11 cellular contexts compared by ENCODE assay signal in genomic region chr19:43789029-43789428, GRCh38. TPM values are rescaled to one million over a fixed set of nuclear protein-coding genes. Genes with fewer than 3 reads are reported as not detected.
A peak's percentile ranks its signal among the peaks of the same experiment; 100 is the strongest.
DNase-seq lines count a peak whose midpoint lies in the region; ATAC-seq, FAIRE-seq and TF ChIP-seq lines count a peak whose summit lies in the region.
"Had no signal": no experiment of that assay in that cellular context is flagged by ENCODE, and none has a peak within 500 bp of the region (broad histone marks: within the 10 kb centered on the region; RNA-seq: fewer than 3 reads in every experiment).

No MANE protein-coding gene starts in this region.

- no peaks in the 10 kb centered on the region for H3K9me3 ChIP-seq in MM.1S (replicated peaks; ENCODE audit: insufficient read depth, low read length)
- H3K9me3 ChIP-seq in K562 (replicated peaks; ENCODE audit: control insufficient read depth, insufficient read depth, low read depth, low read length): no peaks in the 10 kb centered on the region

- 0 out of 2 replicates have a peak, but pooled peaks cover 5% of the 10 kb centered on the region for H3F3A ChIP-seq in MM.1S (ENCODE audit: insufficient read depth, low read length)

- intact Hi-C loops in K562 (cut with micrococcal nuclease): loop anchor here (5.0 kb wide), 1 partner anchor 122 kb away; no protein-coding TSS in a partner anchor

- ATAC-seq in K562: no peak
- no peak for ATAC-seq in GM18502 (IDR thresholded peaks at IDR 0.05; ENCODE audit: poor library complexity, unreplicated experiment)

- TF ChIP-seq POLR2A in K562 (conservative IDR thresholded peaks at IDR 0.05): no peak

- H3K4me1 ChIP-seq in MM.1S (ENCODE audit: low read length) (peaks cover 11% of the 10 kb centered on the region), K562 (replicated peaks in 1 of 2; ENCODE audit: control insufficient read depth in 2 of 2, insufficient read depth in 2 of 2, low read length in 2 of 2) (peaks cover 12% of the 10 kb centered on the region in 2 experiments)

- no peak overlapping the region for H2AFZ ChIP-seq in MM.1S (ENCODE audit: low read length)
- no peak overlapping the region for H2AFZ ChIP-seq in K562 (ENCODE audit: low read depth, low read length)

- H3K4me3 ChIP-seq in MM.1S (ENCODE audit: low read length) (no peak overlapping the region), K562 (no peak overlapping the region)

- H3K4me2 ChIP-seq in MM.1S (ENCODE audit: low read depth, low read length) (no peak overlapping the region), K562 (ENCODE audit: insufficient read depth, low read length) (no peak overlapping the region)

- no TSS peak for BruUV-seq in K562 (replicated peaks; lab: Mats Ljungman, UMichigan)

- H3K9me1 ChIP-seq in K562 (ENCODE audit: control insufficient read depth, insufficient read depth, low read length): no peaks in the 10 kb centered on the region

- H3K27me3 ChIP-seq in MM.1S (replicated peaks; ENCODE audit: insufficient read depth, low read length) (no peaks in the 10 kb centered on the region; the same call in 1 of the 2 replicates), K562 (ENCODE audit: control insufficient read depth in 2 of 2, insufficient read depth in 2 of 2, low read length in 2 of 2) (peaks cover 8 to 9% of the 10 kb centered on the region in 2 experiments; a peak in 2 of 5 replicates)

- POLR2A ChIA-PET in K562 (lab: Yijun Ruan, JAX): no interaction called here

- CTCF ChIA-PET in K562 (lab: Yijun Ruan, JAX; ENCODE audit: low intra/inter-chr PET ratio): interaction anchor here (1.3 kb wide), 1 partner anchor 44 kb away, joined by 3 read pairs; no protein-coding TSS in a partner anchor

- peak; percentile 58 for DNase-seq in NOMO-1 treated with DMSO at 0.1 percent for 48 hours (lab: John Stamatoyannopoulos, UW; ENCODE audit: unreplicated experiment)
- DNase-seq in NOMO-1 treated with dmso at 0.1 percent for 144 hours (lab: John Stamatoyannopoulos, UW; ENCODE audit: unreplicated experiment): no peak
- peak; percentile 25 for DNase-seq in MM.1S
- peak in 2 of 4 experiments; percentile 37 to 71 for DNase-seq in K562 (ENCODE audit: extremely low read depth in 1 of 4, low spot score in 3 of 4)
- peak; percentile 58 to 68 for DNase-seq in lung microvascular endothelial cell (ENCODE audit: low read depth in 2 of 2)
- DNase-seq in NCI-H2171 (lab: John Stamatoyannopoulos, UW): no peak
- DNase-seq in middle frontal gyrus (ENCODE audit: extremely low spot score, low spot score): no peak
- DNase-seq: 8988T, NCI-H1048 had no signal

- in situ Hi-C loops in K562 (cut with MboI): no loop called here

- no peaks in the 10 kb centered on the region for H3K79me2 ChIP-seq in MM.1S (ENCODE audit: low read length)
- H3K79me2 ChIP-seq in K562 (ENCODE audit: control insufficient read depth, insufficient read depth, low read length): no peaks in the 10 kb centered on the region

- TF ChIP-seq RAD21 in K562 (CRISPR knock-in tag; conservative IDR thresholded peaks at IDR 0.05 in 1 of 2, IDR thresholded peaks at IDR 0.05 in 1 of 2): no peak

- H4K20me1 ChIP-seq in MM.1S (ENCODE audit: insufficient read depth, low read length) (no peaks in the 10 kb centered on the region), K562 (replicated peaks; ENCODE audit: control insufficient read depth, insufficient read depth, low read length) (no peaks in the 10 kb centered on the region)

- peak; percentile 83 for FAIRE-seq in K562 (lab: Jason Lieb, UNC)

- H3K9me2 ChIP-seq in MM.1S (replicated peaks; ENCODE audit: insufficient read depth, low read length): no peaks in the 10 kb centered on the region

- H3K36me3 ChIP-seq in MM.1S (replicated peaks; ENCODE audit: insufficient read depth, low read length) (no peaks in the 10 kb centered on the region), K562 (ENCODE audit: control insufficient read depth, insufficient read depth, low read length) (no peaks in the 10 kb centered on the region)

- TF ChIP-seq CTCF in MM.1S (IDR thresholded peaks at IDR 0.05; ENCODE audit: low read length) (no peak), K562 (IDR thresholded peaks at IDR 0.05 in 2 of 3, conservative IDR thresholded peaks at IDR 0.05 in 1 of 3; ENCODE audit: insufficient read depth in 2 of 3, low read depth in 1 of 3, low read length in 3 of 3) (no peak)

- 4% methylated on average over 3 of the region's 3 CpGs for WGBS in K562 (ENCODE audit: insufficient coverage, low coverage, missing lambda C conversion rate)

- H3K27ac ChIP-seq in MM.1S (ENCODE audit: low read length): no peak overlapping the region
- no peak overlapping the region for H3K27ac ChIP-seq in K562 (ENCODE audit: extremely low read depth, low read depth, low read length)

- no peak for TF ChIP-seq EP300 in K562 (IDR thresholded peaks at IDR 0.05; ENCODE audit: low read length)

- no peak overlapping the region for H3K9ac ChIP-seq in MM.1S (ENCODE audit: low read length)
- no peak overlapping the region for H3K9ac ChIP-seq in K562 (ENCODE audit: insufficient read depth in 1 of 2, low read depth in 2 of 2, low read length in 2 of 2)

RNA-seq across cellular contexts. Expression of gene KCNN4, which starts 8.3 kb away (rescaled TPM):
- 29.9 and 77.4 TPM in 2 replicates for total RNA-seq in K562 (2011; cell fraction: chromatin; rRNA removed; ENCODE audit: low replicate concordance)
- 79.4 and 80.4 TPM in 2 replicates for total RNA-seq in K562 (2011; cell fraction: nucleolus; rRNA removed)
- 61.0 and 61.7 TPM in 2 replicates for total RNA-seq in K562 (2011; cell fraction: nucleoplasm; rRNA removed)
- 31.8 and 32.1 TPM in 2 replicates for total RNA-seq in K562 (2014; rRNA removed)
- 9.2 and 10.7 TPM in 2 replicates for total RNA-seq in K562 (2014; rRNA removed; fragmentation: Illumina TruSeq; extraction: Trizol)
- 18.6 and 19.5 TPM in 2 replicates for total RNA-seq in K562 (2015; rRNA removed; fragmentation: Illumina TruSeq; extraction: Trizol)
- total RNA-seq in K562 (2021): 26.6 and 28.6 TPM in 2 replicates
- 29.4 and 33.9 TPM in 2 replicates for polyA plus RNA-seq in K562 (2011; rRNA removed)
- 40.2 and 61.3 TPM in 2 replicates for polyA plus RNA-seq in K562 (2011; cell fraction: cytosol; rRNA removed)
- 111 and 177 TPM in 2 replicates for polyA plus RNA-seq in K562 (2011; cell fraction: nucleus; rRNA removed)
- polyA plus RNA-seq in K562 (2012): 16.4 and 18.7 TPM in 2 replicates
- 22.6 and 25.9 TPM in 2 replicates for polyA plus RNA-seq in K562 (2014; fragmentation: Illumina TruSeq; extraction: Trizol)
- polyA plus RNA-seq in K562 (2014; fragmentation: Nextera tagmentation; extraction: Ambion mirVana): 1 to 10 TPM in 1 of 2 experiments, under 1 TPM in 1; 0.53 to 2.0 TPM
- polyA plus RNA-seq in K562 (2014; rRNA removed): 37.6 and 37.7 TPM in 2 replicates
- polyA minus RNA-seq in K562 (2011; rRNA and poly(A)+ RNA removed): 18.4 and 22.7 TPM in 2 replicates
- 16.1 and 22.7 TPM in 2 replicates for polyA minus RNA-seq in K562 (2011; cell fraction: cytosol; rRNA and poly(A)+ RNA removed)
- polyA minus RNA-seq in K562 (2011; cell fraction: nucleus; rRNA and poly(A)+ RNA removed): 26.3 and 27.8 TPM in 2 replicates
- total RNA-seq in lung microvascular endothelial cell: 0.22 TPM in 1 of 2 replicates, not detected in the other

RNA-seq across cellular contexts. Expression of gene LYPD5, which starts 13.2 kb away (rescaled TPM):
- total RNA-seq in K562 (2011; cell fraction: chromatin; rRNA removed; ENCODE audit: low replicate concordance): 0.42 and 1.1 TPM in 2 replicates
- total RNA-seq in K562 (2011; cell fraction: nucleolus; rRNA removed): 0.26 and 0.50 TPM in 2 replicates
- 0.15 TPM in 1 of 2 replicates, not detected in the other for total RNA-seq in K562 (2011; cell fraction: nucleoplasm; rRNA removed)
- total RNA-seq in K562 (2014; rRNA removed) (0.20 TPM in 1 of 2 replicates, not detected in the other), K562 (2014; rRNA removed; fragmentation: Illumina TruSeq; extraction: Trizol) (0.13 TPM in 1 of 2 replicates, not detected in the other), K562 (2015; rRNA removed; fragmentation: Illumina TruSeq; extraction: Trizol) (0.19 and 0.22 TPM in 2 replicates), K562 (2021) (0.09 and 0.25 TPM in 2 replicates), lung microvascular endothelial cell (0.22 and 0.40 TPM in 2 replicates)
- polyA plus RNA-seq in K562 (2011; rRNA removed) (0.21 and 0.26 TPM in 2 replicates), K562 (2014; fragmentation: Illumina TruSeq; extraction: Trizol) (0.06 and 0.24 TPM in 2 replicates), K562 (2014; fragmentation: Nextera tagmentation; extraction: Ambion mirVana) (under 1 TPM in 1 of 2 experiments, not detected in 1; 0.03 TPM), K562 (2014; rRNA removed) (0.11 TPM in 1 of 2 replicates, not detected in the other)
- polyA plus RNA-seq in K562 (2011; cell fraction: cytosol; rRNA removed): 0.16 and 0.39 TPM in 2 replicates
- 0.14 and 0.47 TPM in 2 replicates for polyA plus RNA-seq in K562 (2011; cell fraction: nucleus; rRNA removed)
- polyA plus RNA-seq in K562 (2012): 0.09 and 0.25 TPM in 2 replicates
- 0.21 TPM in 2 replicates for polyA minus RNA-seq in K562 (2011; rRNA and poly(A)+ RNA removed)
- polyA minus RNA-seq in K562 (2011; cell fraction: cytosol; rRNA and poly(A)+ RNA removed): not detected in 2 replicates
- 0.22 and 0.54 TPM in 2 replicates for polyA minus RNA-seq in K562 (2011; cell fraction: nucleus; rRNA and poly(A)+ RNA removed)
- total RNA-seq: skeletal muscle tissue had no signal

RNA-seq across cellular contexts. Expression of gene SMG9, which starts 34.3 kb away (rescaled TPM):
- 85.7 and 122 TPM in 2 replicates for total RNA-seq in K562 (2011; cell fraction: chromatin; rRNA removed; ENCODE audit: low replicate concordance)
- total RNA-seq in K562 (2011; cell fraction: nucleolus; rRNA removed): 58.7 and 72.8 TPM in 2 replicates
- 73.1 and 75.7 TPM in 2 replicates for total RNA-seq in K562 (2011; cell fraction: nucleoplasm; rRNA removed)
- total RNA-seq in K562 (2014; rRNA removed) (38.6 and 40.2 TPM in 2 replicates), K562 (2014; rRNA removed; fragmentation: Illumina TruSeq; extraction: Trizol) (17.2 and 21.8 TPM in 2 replicates), K562 (2015; rRNA removed; fragmentation: Illumina TruSeq; extraction: Trizol) (39.6 and 40.4 TPM in 2 replicates), K562 (2021) (79.7 and 86.1 TPM in 2 replicates), lung microvascular endothelial cell (3.7 and 3.8 TPM in 2 replicates)
- polyA plus RNA-seq in K562 (2011; rRNA removed) (17.7 and 53.5 TPM in 2 replicates), K562 (2014; fragmentation: Illumina TruSeq; extraction: Trizol) (53.6 and 61.0 TPM in 2 replicates), K562 (2014; fragmentation: Nextera tagmentation; extraction: Ambion mirVana) (1 to 10 TPM; 1.7 to 3.9 TPM), K562 (2014; rRNA removed) (46.1 and 49.1 TPM in 2 replicates)
- polyA plus RNA-seq in K562 (2011; cell fraction: cytosol; rRNA removed): 27.4 and 31.8 TPM in 2 replicates
- polyA plus RNA-seq in K562 (2011; cell fraction: nucleus; rRNA removed): 122 and 124 TPM in 2 replicates
- 34.7 and 52.6 TPM in 2 replicates for polyA plus RNA-seq in K562 (2012)
- polyA minus RNA-seq in K562 (2011; rRNA and poly(A)+ RNA removed): 14.1 and 14.6 TPM in 2 replicates
- 23.5 and 24.0 TPM in 2 replicates for polyA minus RNA-seq in K562 (2011; cell fraction: cytosol; rRNA and poly(A)+ RNA removed)
- polyA minus RNA-seq in K562 (2011; cell fraction: nucleus; rRNA and poly(A)+ RNA removed): 18.7 and 33.0 TPM in 2 replicates

RNA-seq across cellular contexts. Expression of gene ZNF283, which starts 38.1 kb away (rescaled TPM):
- 18.2 and 43.1 TPM in 2 replicates for total RNA-seq in K562 (2011; cell fraction: chromatin; rRNA removed; ENCODE audit: low replicate concordance)
- 15.0 and 16.3 TPM in 2 replicates for total RNA-seq in K562 (2011; cell fraction: nucleolus; rRNA removed)
- 19.9 and 37.9 TPM in 2 replicates for total RNA-seq in K562 (2011; cell fraction: nucleoplasm; rRNA removed)
- total RNA-seq in K562 (2014; rRNA removed): 7.9 TPM in 2 replicates
- 19.5 and 21.3 TPM in 2 replicates for total RNA-seq in K562 (2014; rRNA removed; fragmentation: Illumina TruSeq; extraction: Trizol)
- total RNA-seq in K562 (2015; rRNA removed; fragmentation: Illumina TruSeq; extraction: Trizol): 11.3 and 14.0 TPM in 2 replicates
- 10.3 and 10.7 TPM in 2 replicates for total RNA-seq in K562 (2021)
- 7.3 and 9.8 TPM in 2 replicates for polyA plus RNA-seq in K562 (2011; rRNA removed)
- 0.78 and 2.6 TPM in 2 replicates for polyA plus RNA-seq in K562 (2011; cell fraction: cytosol; rRNA removed)
- 7.9 and 12.9 TPM in 2 replicates for polyA plus RNA-seq in K562 (2011; cell fraction: nucleus; rRNA removed)
- polyA plus RNA-seq in K562 (2012): 5.7 and 5.8 TPM in 2 replicates
- 6.2 and 7.0 TPM in 2 replicates for polyA plus RNA-seq in K562 (2014; fragmentation: Illumina TruSeq; extraction: Trizol)
- 10 to 100 TPM in 1 of 2 experiments, 1 to 10 TPM in 1; 6.0 to 11.1 TPM for polyA plus RNA-seq in K562 (2014; fragmentation: Nextera tagmentation; extraction: Ambion mirVana)
- polyA plus RNA-seq in K562 (2014; rRNA removed): 7.2 and 9.4 TPM in 2 replicates
- 21.0 and 25.4 TPM in 2 replicates for polyA minus RNA-seq in K562 (2011; rRNA and poly(A)+ RNA removed)
- polyA minus RNA-seq in K562 (2011; cell fraction: cytosol; rRNA and poly(A)+ RNA removed): 4.3 and 6.1 TPM in 2 replicates
- polyA minus RNA-seq in K562 (2011; cell fraction: nucleus; rRNA and poly(A)+ RNA removed): 12.8 and 28.8 TPM in 2 replicates
- 5.0 and 8.5 TPM in 2 replicates for total RNA-seq in lung microvascular endothelial cell

Comparison
In these comparisons a context has a peak if more than half of its experiments do, and no peak if none do; other contexts are left out.
1. DNase-seq: peak in NOMO-1 treated with DMSO at 0.1 percent for 48 hours (single experiment), MM.1S (single experiment) and lung microvascular endothelial cell (2 of 2); none in NOMO-1 treated with dmso at 0.1 percent for 144 hours (single experiment), NCI-H2171 (single experiment) and middle frontal gyrus (single experiment).